1 cellular context compared by ENCODE assay signal in the genomic region with DNA sequence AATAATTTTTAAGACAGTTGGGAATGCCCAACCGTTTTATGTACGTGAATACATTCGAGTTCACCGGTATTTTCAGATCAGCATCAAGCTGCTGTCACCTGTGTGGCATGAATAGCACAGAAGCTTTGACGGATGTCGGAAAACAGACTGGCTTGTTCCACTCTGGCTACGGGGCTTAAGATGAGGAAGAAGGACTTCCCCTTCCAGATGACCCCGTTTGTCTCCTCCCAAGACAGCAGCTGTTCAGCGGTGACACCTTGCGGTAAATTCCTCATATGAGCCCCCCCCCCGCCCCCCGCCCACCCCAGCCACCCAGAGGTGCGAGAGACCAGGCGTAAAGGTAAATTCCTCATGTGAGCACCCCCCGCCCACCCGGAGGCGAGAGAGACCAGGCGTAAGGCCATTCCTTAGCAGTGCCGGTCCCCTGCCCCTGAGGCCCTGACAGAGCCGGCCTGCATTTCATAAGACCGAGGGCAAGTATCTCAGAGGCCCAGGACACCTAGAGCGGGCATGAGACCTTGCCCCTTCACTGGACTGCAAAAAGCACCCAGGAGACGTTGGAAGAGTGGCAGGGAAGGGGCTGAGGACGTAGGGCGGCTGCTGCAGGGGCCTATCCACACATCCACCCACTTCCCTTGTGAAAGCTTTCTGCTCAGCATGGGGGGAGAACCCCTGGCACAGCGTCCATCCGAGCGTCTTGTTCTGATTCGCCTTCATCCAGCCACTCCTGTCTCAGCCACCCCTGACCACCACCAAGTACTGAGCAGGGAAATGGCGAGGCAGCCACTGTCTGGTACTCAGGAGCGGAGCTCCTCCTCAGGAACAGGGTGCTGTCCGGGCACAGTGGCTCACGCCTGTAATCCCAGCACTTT.
TF ChIP-seq lines count a peak whose summit lies in the region.

No MANE protein-coding gene starts in this region.

TF ChIP-seq in SK-N-SH, 30 proteins besides CTCF, POLR2A, EP300 and RAD21 (continued from another document):
- TF ChIP-seq POLR2AphosphoS5 (IDR thresholded peaks at IDR 0.05; ENCODE audit: low read depth, low read length), result no peak
- TF ChIP-seq, protein P1, sequence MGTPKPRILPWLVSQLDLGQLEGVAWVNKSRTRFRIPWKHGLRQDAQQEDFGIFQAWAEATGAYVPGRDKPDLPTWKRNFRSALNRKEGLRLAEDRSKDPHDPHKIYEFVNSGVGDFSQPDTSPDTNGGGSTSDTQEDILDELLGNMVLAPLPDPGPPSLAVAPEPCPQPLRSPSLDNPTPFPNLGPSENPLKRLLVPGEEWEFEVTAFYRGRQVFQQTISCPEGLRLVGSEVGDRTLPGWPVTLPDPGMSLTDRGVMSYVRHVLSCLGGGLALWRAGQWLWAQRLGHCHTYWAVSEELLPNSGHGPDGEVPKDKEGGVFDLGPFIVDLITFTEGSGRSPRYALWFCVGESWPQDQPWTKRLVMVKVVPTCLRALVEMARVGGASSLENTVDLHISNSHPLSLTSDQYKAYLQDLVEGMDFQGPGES (IDR thresholded peaks at IDR 0.05; ENCODE audit: low read depth, low read length), result no peak
- TF ChIP-seq TCF12 (IDR thresholded peaks at IDR 0.05), result no peak
- no peak for TF ChIP-seq GABPA (IDR thresholded peaks at IDR 0.05; ENCODE audit: low read depth)
TF ChIP-seq in SK-N-SH: peak in this region for 0.
